Comparison of ENCODE assay signal across 26 cellular contexts in the genomic region with DNA sequence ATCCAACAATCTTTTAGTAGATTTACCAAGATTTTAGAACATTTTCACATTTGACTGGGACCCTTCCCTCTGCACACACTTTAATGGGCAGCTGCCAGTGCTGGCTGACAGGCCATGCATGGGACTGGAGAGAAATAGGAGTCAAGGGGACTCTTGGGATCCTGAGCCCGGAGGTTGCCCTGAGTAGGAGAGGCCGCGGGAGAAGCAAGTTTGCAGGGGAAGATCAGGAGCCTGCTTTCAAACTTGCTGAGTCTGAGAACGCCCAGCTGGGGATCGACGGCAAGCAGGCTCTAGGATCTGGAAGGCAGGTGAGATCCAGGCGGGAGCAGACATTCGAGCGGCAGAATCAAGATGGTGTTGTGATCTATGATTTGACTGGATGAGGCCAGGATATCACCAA.
DNase-seq lines count a peak whose midpoint lies in the region; ATAC-seq and TF ChIP-seq lines count a peak whose summit lies in the region.
"Had no signal": no experiment of that assay in that cellular context is flagged by ENCODE, and none has a peak within 500 bp of the region (broad histone marks: within the 10 kb centered on the region; RNA-seq: fewer than 3 reads in every experiment).

No MANE protein-coding gene starts in this region.

- peaks cover 3% of the 10 kb centered on the region for H3K36me3 Mint-ChIP-seq in activated CD4-positive, alpha-beta T cell treated with anti-CD3 and anti-CD28 coated beads for 36 hours (ENCODE audit: low read depth)
- H3K36me3 Mint-ChIP-seq in T-helper 17 cell (ENCODE audit: low read depth) = peaks cover 4% of the 10 kb centered on the region
- H3K36me3 Mint-ChIP-seq in CD8-positive, alpha-beta memory T cell = peaks cover 0 to 4% (median 2%) of the 10 kb centered on the region in 3 donors
- H3K36me3 Mint-ChIP-seq: natural killer cell treated with Interleukin-12 subunit alpha and Interleukin-12 subunit beta and Interleukin-15 and Interleukin-18, amount 100 ng/mL, for 72 hours had no signal

- 95% methylated on average over 9 of the region's 9 CpGs; no CpG with 5 or more reads in 1 of the 2 donors for WGBS in gastroesophageal sphincter (ENCODE audit: low coverage in 1 of 2), 2 donors
- WGBS in psoas muscle, 3 donors = 78 to 92% (median 85%) methylated on average over 9 of the region's 9 CpGs

- POLR2A ChIA-PET in activated CD4-positive, alpha-beta T cell treated with anti-CD3 and anti-CD28 coated beads for 36 hours (lab: Charles Lee) = no interaction called here
- POLR2A ChIA-PET in CD8-positive, alpha-beta memory T cell (lab: Charles Lee) = no interaction called here

- H3K4me1 ChIP-seq in gastroesophageal sphincter = peaks cover 4 to 86% (median 51%) of the 10 kb centered on the region in 3 donors
- peaks cover 78% of the 10 kb centered on the region for H3K4me1 ChIP-seq in psoas muscle
- peaks cover 37% of the 10 kb centered on the region for H3K4me1 ChIP-seq in CD8-positive, alpha-beta memory T cell (ENCODE audit: insufficient read depth, low read length)
- H3K4me1 ChIP-seq: parathyroid adenoma had no signal

- no peak for TF ChIP-seq POLR2A in gastroesophageal sphincter (IDR thresholded peaks at IDR 0.05)

- DNase-seq in activated CD4-positive, alpha-beta T cell treated with anti-CD3 and anti-CD28 coated beads for 36 hours = no peak
- DNase-seq in activated CD4-positive, alpha-beta T cell treated with anti-CD3 and anti-CD28 coated beads for 1 hour = no peak
- no peak for DNase-seq in T-helper 17 cell
- DNase-seq in psoas muscle = peak in 1 of 2 donors; percentile 27
- DNase-seq in CD8-positive, alpha-beta memory T cell = no peak
- DNase-seq in HT-29 (ENCODE audit: low spot score) = no peak
- DNase-seq: 8988T; activated CD4-positive, alpha-beta T cell treated with anti-CD3 and anti-CD28 coated beads, Interleukin-2, amount 50 U/mL, for 4 hours; activated effector memory CD4-positive, alpha-beta T cell treated with Interleukin-2 at 50 U/mL for 16 hours; DMS79; GF-D8; NCI-H1417 treated with DMSO at 0.1 percent for 48 hours; NCI-H2081; NCI-H2227 treated with DMSO at 0.1 percent for 48 hours; NCI-H526 treated with DMSO at 0.1 percent for 48 hours; PC-9; right cardiac atrium; SHP77; stimulated activated CD4-positive, alpha-beta T cell treated with anti-CD3 and anti-CD28 coated beads, Interleukin-4, amount 100 ng/mL, for 1 hour; T-helper 9 cell; WERI-Rb-1 had no signal

- H3K4me3 ChIP-seq in gastroesophageal sphincter (no peak overlapping the region), psoas muscle (no peak overlapping the region)
- H3K4me3 ChIP-seq in CD8-positive, alpha-beta memory T cell (ENCODE audit: low read length) = no peak overlapping the region
- H3K4me3 ChIP-seq: dorsolateral prefrontal cortex, PC-9 had no signal

- CTCF ChIA-PET in activated CD4-positive, alpha-beta T cell treated with anti-CD3 and anti-CD28 coated beads for 36 hours (lab: Charles Lee) = interaction anchor here (0.6 to 0.7 kb wide), 2 partner anchors 41 to 191 kb away, joined by 3 read pairs; no protein-coding TSS in a partner anchor
- CTCF ChIA-PET in CD8-positive, alpha-beta memory T cell (lab: Charles Lee) = no interaction called here

- no peaks in the 10 kb centered on the region for H3K27me3 Mint-ChIP-seq in activated CD4-positive, alpha-beta T cell treated with anti-CD3 and anti-CD28 coated beads for 36 hours
- no peaks in the 10 kb centered on the region for H3K27me3 Mint-ChIP-seq in T-helper 17 cell
- H3K27me3 Mint-ChIP-seq in CD8-positive, alpha-beta memory T cell = peaks cover 0 to 3% of the 10 kb centered on the region in 2 donors
- H3K27me3 Mint-ChIP-seq: natural killer cell treated with Interleukin-12 subunit alpha and Interleukin-12 subunit beta and Interleukin-15 and Interleukin-18, amount 100 ng/mL, for 72 hours had no signal

- no peaks in the 10 kb centered on the region for H3K9me3 Mint-ChIP-seq in activated CD4-positive, alpha-beta T cell treated with anti-CD3 and anti-CD28 coated beads for 36 hours (ENCODE audit: low read depth)
- no peaks in the 10 kb centered on the region for H3K9me3 Mint-ChIP-seq in CD8-positive, alpha-beta memory T cell
- H3K9me3 Mint-ChIP-seq: natural killer cell treated with Interleukin-12 subunit alpha and Interleukin-12 subunit beta and Interleukin-15 and Interleukin-18, amount 100 ng/mL, for 72 hours had no signal

- H3K4me3 Mint-ChIP-seq in activated CD4-positive, alpha-beta T cell treated with anti-CD3 and anti-CD28 coated beads for 36 hours = no peak overlapping the region
- no peak overlapping the region for H3K4me3 Mint-ChIP-seq in T-helper 17 cell
- H3K4me3 Mint-ChIP-seq in CD8-positive, alpha-beta memory T cell = peak overlapping the region in 1 of 7 donors; percentile 32
- H3K4me3 Mint-ChIP-seq: natural killer cell treated with Interleukin-12 subunit alpha and Interleukin-12 subunit beta and Interleukin-15 and Interleukin-18, amount 100 ng/mL, for 72 hours had no signal

- TF ChIP-seq CTCF in gastroesophageal sphincter (IDR thresholded peaks at IDR 0.05) (no peak), psoas muscle (IDR thresholded peaks at IDR 0.05) (no peak)

- peak overlapping the region; percentile 45 for H3K27ac Mint-ChIP-seq in activated CD4-positive, alpha-beta T cell treated with anti-CD3 and anti-CD28 coated beads for 36 hours
- H3K27ac Mint-ChIP-seq in T-helper 17 cell = peak overlapping the region; percentile 67
- H3K27ac Mint-ChIP-seq in CD8-positive, alpha-beta memory T cell = peak overlapping the region in 1 of 8 donors; percentile 50

- intact Hi-C loops in activated CD4-positive, alpha-beta T cell treated with anti-CD3 and anti-CD28 coated beads for 36 hours (cut with DNase I, micrococcal nuclease) = loop anchor here in 1 of 2 experiments (5.0 kb wide), 1 partner anchor 787 kb away; the partner anchor contains the start of gene ASB1
- intact Hi-C loops in psoas muscle (cut with DNase I) = loop anchor here in 1 of 2 donors (1.0 kb wide), 1 partner anchor 8 kb away; no protein-coding TSS in a partner anchor

- H3K9me3 ChIP-seq in T-helper 17 cell (ENCODE audit: control insufficient read depth, low read length, poor library complexity, severe bottlenecking) (no peaks in the 10 kb centered on the region), gastroesophageal sphincter (no peaks in the 10 kb centered on the region), psoas muscle (no peaks in the 10 kb centered on the region)
- no peaks in the 10 kb centered on the region for H3K9me3 ChIP-seq in CD8-positive, alpha-beta memory T cell (ENCODE audit: low read length)

- peak overlapping the region in 3 of 4 donors; percentile 45 to 76 (median 75) for H3K27ac ChIP-seq in gastroesophageal sphincter
- peak overlapping the region; percentile 52 for H3K27ac ChIP-seq in psoas muscle
- H3K27ac ChIP-seq in CD8-positive, alpha-beta memory T cell (ENCODE audit: low read depth, low read length) = no peak overlapping the region
- H3K27ac ChIP-seq: parathyroid adenoma, PC-9, WERI-Rb-1 had no signal

- no peaks in the 10 kb centered on the region for H3K27me3 ChIP-seq in gastroesophageal sphincter
- no peaks in the 10 kb centered on the region for H3K27me3 ChIP-seq in psoas muscle (ENCODE audit: insufficient read depth in 3 of 3, low read length in 2 of 3)
- H3K27me3 ChIP-seq in CD8-positive, alpha-beta memory T cell (ENCODE audit: insufficient read depth, low read length, poor library complexity, severe bottlenecking) = no peaks in the 10 kb centered on the region
- H3K27me3 ChIP-seq: dorsolateral prefrontal cortex had no signal

- H3K36me3 ChIP-seq in gastroesophageal sphincter (no peaks in the 10 kb centered on the region), psoas muscle (ENCODE audit: insufficient read depth in 1 of 2, low read depth in 1 of 2) (no peaks in the 10 kb centered on the region)
- no peaks in the 10 kb centered on the region for H3K36me3 ChIP-seq in CD8-positive, alpha-beta memory T cell (ENCODE audit: insufficient read depth, low read length)
- H3K36me3 ChIP-seq: WERI-Rb-1 had no signal

- TF ChIP-seq EP300 in gastroesophageal sphincter (IDR thresholded peaks at IDR 0.05) = no peak

- ATAC-seq in activated CD4-positive, alpha-beta T cell treated with anti-CD3 and anti-CD28 coated beads for 36 hours = no peak
- no peak for ATAC-seq in T-helper 17 cell
- no peak for ATAC-seq in gastroesophageal sphincter
- peak in 2 of 4 donors; percentile 3 to 22 for ATAC-seq in psoas muscle
- ATAC-seq in HG02884 (IDR thresholded peaks at IDR 0.05; ENCODE audit: unreplicated experiment) = no peak
- ATAC-seq: natural killer cell treated with Interleukin-12 subunit alpha and Interleukin-12 subunit beta and Interleukin-15 and Interleukin-18, amount 100 ng/mL, for 72 hours; right cardiac atrium had no signal

- peaks cover 64% of the 10 kb centered on the region for H3K4me1 Mint-ChIP-seq in activated CD4-positive, alpha-beta T cell treated with anti-CD3 and anti-CD28 coated beads for 36 hours
- H3K4me1 Mint-ChIP-seq in T-helper 17 cell = peaks cover 52% of the 10 kb centered on the region
- peaks cover 40 to 85% (median 69%) of the 10 kb centered on the region in 3 donors for H3K4me1 Mint-ChIP-seq in CD8-positive, alpha-beta memory T cell
